8 cellular contexts compared by ENCODE assay signal in genomic region chr10:45001382-45002148, GRCh38. TPM values are rescaled to one million over a fixed set of nuclear protein-coding genes. Genes with fewer than 3 reads are reported as not detected.
A peak's percentile ranks its signal among the peaks of the same experiment; 100 is the strongest.
DNase-seq lines count a peak whose midpoint lies in the region; ATAC-seq and TF ChIP-seq lines count a peak whose summit lies in the region.

No MANE protein-coding gene starts in this region.

- peak overlapping the region; percentile 46 for H4K12ac ChIP-seq in trophoblast cell (ENCODE audit: low read depth, low read length)

- TSS peak; percentile 44 for BruUV-seq in PC-3 (replicated peaks; lab: Mats Ljungman, UMichigan)

- H3K79me2 ChIP-seq in PC-3 (ENCODE audit: low read length) (peaks cover 24% of the 10 kb centered on the region), trophoblast cell (ENCODE audit: control insufficient read depth, insufficient read depth, low read length, poor library complexity) (peaks cover 9% of the 10 kb centered on the region)

- CTCF ChIA-PET in PC-3 (lab: Charles Lee) = interaction anchor here (1.0 to 1.3 kb wide), 3 partner anchors 19 to 234 kb away, joined by 3 to 8 read pairs (median 8); no protein-coding TSS in a partner anchor

- peak overlapping the region; percentile 55 to 63 for H3K27ac Mint-ChIP-seq in activated naive CD4-positive, alpha-beta T cell treated with anti-CD3 and anti-CD28 coated beads, Interleukin-2, amount 50 U/mL, for 72 hours

- ATAC-seq in GM19463 (IDR thresholded peaks at IDR 0.05; ENCODE audit: unreplicated experiment) = peak; percentile 72
- ATAC-seq in HG03521 (IDR thresholded peaks at IDR 0.05; ENCODE audit: unreplicated experiment) = peak; percentile 83
- peak; percentile 83 for ATAC-seq in PC-3
- ATAC-seq in activated naive CD4-positive, alpha-beta T cell treated with anti-CD3 and anti-CD28 coated beads, Interleukin-2, amount 50 U/mL, for 72 hours = peak; percentile 73 to 79
- peak; percentile 38 to 74 (median 66) for ATAC-seq in heart left ventricle

- H4K8ac ChIP-seq in trophoblast cell (ENCODE audit: low read depth, low read length) = peak overlapping the region; percentile 96

- TF ChIP-seq POLR2A in heart left ventricle (IDR thresholded peaks at IDR 0.05) = no peak

- H2AFZ ChIP-seq in PC-3 (ENCODE audit: low read length) = peak overlapping the region; percentile 80
- H2AFZ ChIP-seq in trophoblast cell (ENCODE audit: insufficient read depth, low read length, poor library complexity) = no peak overlapping the region

- peak overlapping the region; percentile 45 for H2BK5ac ChIP-seq in trophoblast cell (ENCODE audit: low read depth, low read length, poor library complexity)

- H3K36me3 Mint-ChIP-seq in activated naive CD4-positive, alpha-beta T cell treated with anti-CD3 and anti-CD28 coated beads, Interleukin-2, amount 50 U/mL, for 72 hours = peaks cover 46 to 55% of the 10 kb centered on the region in 2 donors

- peaks cover 19% of the 10 kb centered on the region for H3K79me1 ChIP-seq in trophoblast cell (ENCODE audit: low read length)

- no peak overlapping the region for H3K18ac ChIP-seq in trophoblast cell (ENCODE audit: low read length)

- H3K4ac ChIP-seq in trophoblast cell (ENCODE audit: low read depth, low read length) = peak overlapping the region; percentile 53

- H3K9me3 Mint-ChIP-seq in activated naive CD4-positive, alpha-beta T cell treated with anti-CD3 and anti-CD28 coated beads, Interleukin-2, amount 50 U/mL, for 72 hours = peaks cover 15 to 32% of the 10 kb centered on the region in 2 donors

- H4K91ac ChIP-seq in trophoblast cell (ENCODE audit: low read depth, low read length) = peak overlapping the region; percentile 95

- WGBS in heart left ventricle, 4 donors = 6 to 7% (median 6%) methylated on average over 13 of the region's 13 CpGs
- no CpG with 5 or more reads among the region's 13 CpGs for WGBS in trophoblast cell (ENCODE audit: extremely low coverage, insufficient coverage, insufficient read length)

- H4K20me1 ChIP-seq in PC-3 (ENCODE audit: low read length) = peaks cover 6% of the 10 kb centered on the region; the same call in 1 of the 2 replicates

- H3K36me3 ChIP-seq in PC-3 (ENCODE audit: low read depth, low read length) = peaks cover 24% of the 10 kb centered on the region; the same call in 1 of the 2 replicates
- peaks cover 0 to 30% (median 26%) of the 10 kb centered on the region in 9 donors for H3K36me3 ChIP-seq in heart left ventricle
- peaks cover 4 to 8% of the 10 kb centered on the region in 2 experiments for H3K36me3 ChIP-seq in trophoblast cell (ENCODE audit: control insufficient read depth in 1 of 2, insufficient read depth in 2 of 2, low read length in 2 of 2)

- no peak overlapping the region for H2AK5ac ChIP-seq in trophoblast cell (ENCODE audit: low read length)

- H2BK120ac ChIP-seq in trophoblast cell (ENCODE audit: insufficient read depth, low read length, poor library complexity) = peak overlapping the region; percentile 94

- no peak overlapping the region for H3K23ac ChIP-seq in trophoblast cell (ENCODE audit: low read length)

- intact Hi-C loops in PC-3 (cut with micrococcal nuclease) (loop anchor here (10.0 kb wide), 2 partner anchors 453 to 673 kb away; partner anchors contain the start of gene ZFAND4), heart left ventricle (cut with DNase I) (loop anchor here in 6 of 10 donors (1.0 to 10.0 kb wide), 10 partner anchors 21 to 1023 kb away; partner anchors contain the start of genes RASSF4 (in 2 of the 6), DEPP1 (in 1 of the 6) and ZFAND4 (in 1 of the 6))

- no peaks in the 10 kb centered on the region for H3K9me2 ChIP-seq in PC-3 (replicated peaks; ENCODE audit: low read length)

- H3K4me3 ChIP-seq in PC-3 (ENCODE audit: low read length) (peak overlapping the region; percentile 65), heart left ventricle (peak overlapping the region; percentile 45 to 79 (median 66)), trophoblast cell (ENCODE audit: low read depth, low read length) (peak overlapping the region; percentile 83)

- H3K9me3 ChIP-seq in PC-3 (ENCODE audit: low read length) (no peaks in the 10 kb centered on the region), heart left ventricle (peaks cover 0 to 4% (median 0%) of the 10 kb centered on the region in 12 donors), trophoblast cell (ENCODE audit: insufficient read depth, low read depth, low read length) (no peaks in the 10 kb centered on the region)

- peak overlapping the region; percentile 85 for H3K9ac ChIP-seq in PC-3 (ENCODE audit: low read length)
- H3K9ac ChIP-seq in trophoblast cell (ENCODE audit: low read length) = peak overlapping the region; percentile 95

- DNase-seq in DMS153 (lab: John Stamatoyannopoulos, UW) = peak; percentile 29
- peak; percentile 84 for DNase-seq in PC-3
- peak in 1 of 2 donors; percentile 53 for DNase-seq in activated naive CD4-positive, alpha-beta T cell treated with anti-CD3 and anti-CD28 coated beads, Interleukin-2, amount 50 U/mL, for 72 hours (ENCODE audit: low spot score in 2 of 2)
- peak; percentile 69 to 88 (median 77) for DNase-seq in heart left ventricle
- peak; percentile 16 to 57 for DNase-seq in trophoblast cell
- DNase-seq in NCI-H1048 (lab: John Stamatoyannopoulos, UW) = no peak

- H3F3A ChIP-seq in PC-3 (ENCODE audit: low read length, unreplicated experiment) = no peaks in the 10 kb centered on the region

- no peaks in the 10 kb centered on the region for H3K27me3 ChIP-seq in PC-3 (ENCODE audit: low read length)
- no peaks in the 10 kb centered on the region for H3K27me3 ChIP-seq in heart left ventricle
- no peaks in the 10 kb centered on the region for H3K27me3 ChIP-seq in trophoblast cell (ENCODE audit: insufficient read depth, low read length)

- H2BK12ac ChIP-seq in trophoblast cell (ENCODE audit: low read length) = no peak overlapping the region

- H3K14ac ChIP-seq in trophoblast cell (ENCODE audit: low read length) = peak overlapping the region; percentile 94

- no peak for TF ChIP-seq CTCF in PC-3 (conservative IDR thresholded peaks at IDR 0.05; ENCODE audit: low read depth, low read length)
- peak in 5 of 12 donors; percentile 7 to 32 (median 17) for TF ChIP-seq CTCF in heart left ventricle (IDR thresholded peaks at IDR 0.05)

- POLR2A ChIA-PET in PC-3 (lab: Charles Lee; ENCODE audit: unreplicated experiment) = interaction anchor here (0.7 to 1.5 kb wide), 3 partner anchors 21 to 69 kb away, joined by 3 to 7 read pairs (median 5); partner anchors contain the start of gene DEPP1

- H3K27ac ChIP-seq in PC-3 (ENCODE audit: low read length) = peak overlapping the region; percentile 73
- peak overlapping the region; percentile 93 to 99 (median 96) for H3K27ac ChIP-seq in heart left ventricle
- H3K27ac ChIP-seq in trophoblast cell (ENCODE audit: low read depth, low read length) = peak overlapping the region; percentile 97

- H3K4me1 ChIP-seq in PC-3 (ENCODE audit: insufficient read depth, low read length) (peaks cover 19% of the 10 kb centered on the region), heart left ventricle (peaks cover 5 to 66% (median 51%) of the 10 kb centered on the region in 12 donors), trophoblast cell (ENCODE audit: control insufficient read depth in 1 of 2, insufficient read depth in 2 of 2, low read length in 2 of 2) (peaks cover 0 to 2% of the 10 kb centered on the region in 2 experiments)

- H3K4me2 ChIP-seq in PC-3 (ENCODE audit: low read length) (peak overlapping the region; percentile 80), trophoblast cell (ENCODE audit: low read length) (peak overlapping the region; percentile 88)

RNA-seq across cellular contexts. Expression of gene ZNF22, which starts 0.8 kb away (rescaled TPM):
- total RNA-seq in PC-3 (2014; rRNA removed) = 17.6 and 24.8 TPM in 2 replicates
- total RNA-seq in activated naive CD4-positive, alpha-beta T cell treated with anti-CD3 and anti-CD28 coated beads, Interleukin-2, amount 50 U/mL, for 72 hours = 10 to 100 TPM in 1 of 2 donors, 1 to 10 TPM in 1; 3.1 to 20.9 TPM
- total RNA-seq in heart left ventricle = 10 to 100 TPM; 12.7 to 16.8 (median 14.6) TPM
- 10 to 100 TPM; 12.6 to 17.5 TPM for polyA plus RNA-seq in heart left ventricle
- 31.5 and 32.1 TPM in 2 replicates for polyA plus RNA-seq in trophoblast cell (2013)

RNA-seq across cellular contexts. Expression of gene DEPP1, which starts 23.0 kb away (rescaled TPM):
- total RNA-seq in PC-3 (2014; rRNA removed) (8.0 and 9.0 TPM in 2 replicates), heart left ventricle (10 to 100 TPM; 11.0 to 76.5 (median 22.7) TPM)
- 1 to 10 TPM in 1 of 2 donors, under 1 TPM in 1; 0.32 to 1.7 TPM for total RNA-seq in activated naive CD4-positive, alpha-beta T cell treated with anti-CD3 and anti-CD28 coated beads, Interleukin-2, amount 50 U/mL, for 72 hours
- polyA plus RNA-seq in heart left ventricle = 10 to 100 TPM; 19.1 to 37.9 TPM
- polyA plus RNA-seq in trophoblast cell (2013) = 120 and 128 TPM in 2 replicates

RNA-seq across cellular contexts. Expression of gene RASSF4, which starts 42.0 kb away (rescaled TPM):
- 7.7 and 8.7 TPM in 2 replicates for total RNA-seq in PC-3 (2014; rRNA removed)
- 1 to 10 TPM; 1.5 to 4.1 TPM for total RNA-seq in activated naive CD4-positive, alpha-beta T cell treated with anti-CD3 and anti-CD28 coated beads, Interleukin-2, amount 50 U/mL, for 72 hours
- 100 to 1,000 TPM in 4 of 9 donors, 10 to 100 TPM in 5; 64.4 to 125 (median 89.5) TPM for total RNA-seq in heart left ventricle
- 10 to 100 TPM; 48.3 to 66.2 TPM for polyA plus RNA-seq in heart left ventricle
- 9.7 and 11.1 TPM in 2 replicates for polyA plus RNA-seq in trophoblast cell (2013)
